ENCODE assay signal across 12 cellular contexts in genomic region chr7:16062269-16062668, GRCh38.
A peak's percentile ranks its signal among the peaks of the same experiment; 100 is the strongest.
DNase-seq lines count a peak whose midpoint lies in the region; ATAC-seq and TF ChIP-seq lines count a peak whose summit lies in the region.
"Had no signal": no experiment of that assay in that cellular context is flagged by ENCODE, and none has a peak within 500 bp of the region (broad histone marks: within the 10 kb centered on the region; RNA-seq: fewer than 3 reads in every experiment).

No MANE protein-coding gene starts in this region.

- no peaks in the 10 kb centered on the region for H3K9me3 ChIP-seq in T-helper 17 cell (ENCODE audit: control insufficient read depth, low read length, poor library complexity, severe bottlenecking)

- no peaks in the 10 kb centered on the region for H3K36me3 Mint-ChIP-seq in T-helper 17 cell (ENCODE audit: low read depth)
- no peaks in the 10 kb centered on the region for H3K36me3 Mint-ChIP-seq in activated CD4-positive, alpha-beta T cell treated with anti-CD3 and anti-CD28 coated beads, Interleukin-2, amount 10 ng/mL, durations not matched to agents 7 days and 5 days (ENCODE audit: low read depth)

- no peaks in the 10 kb centered on the region for H3K27me3 Mint-ChIP-seq in T-helper 17 cell
- H3K27me3 Mint-ChIP-seq in activated CD4-positive, alpha-beta T cell treated with anti-CD3 and anti-CD28 coated beads, Interleukin-2, amount 10 ng/mL, durations not matched to agents 7 days and 5 days = no peaks in the 10 kb centered on the region
- H3K27me3 Mint-ChIP-seq: activated B cell treated with CpG ODN at 0.5 μM for 24 hours; activated T-helper 17 cell treated with anti-CD3 and anti-CD28 coated beads, Interleukin-2, amount 50 U/mL, for 72 hours had no signal

- peaks cover 10% of the 10 kb centered on the region for H3K4me1 Mint-ChIP-seq in T-helper 17 cell
- H3K4me1 Mint-ChIP-seq in activated CD4-positive, alpha-beta T cell treated with anti-CD3 and anti-CD28 coated beads, Interleukin-2, amount 10 ng/mL, durations not matched to agents 7 days and 5 days = no peaks in the 10 kb centered on the region
- H3K4me1 Mint-ChIP-seq: activated B cell treated with CpG ODN at 0.5 μM for 24 hours had no signal

- peak; percentile 74 for ATAC-seq in T-helper 17 cell
- peak; percentile 85 for ATAC-seq in sciatic nerve
- no peak for ATAC-seq in GM18511 (IDR thresholded peaks at IDR 0.05; ENCODE audit: unreplicated experiment)
- ATAC-seq: activated T-helper 17 cell treated with anti-CD3 and anti-CD28 coated beads, Interleukin-2, amount 50 U/mL, for 72 hours; GM23338 had no signal

- H3K9me3 Mint-ChIP-seq in activated CD4-positive, alpha-beta T cell treated with anti-CD3 and anti-CD28 coated beads, Interleukin-2, amount 10 ng/mL, durations not matched to agents 7 days and 5 days = no peaks in the 10 kb centered on the region
- H3K9me3 Mint-ChIP-seq: activated B cell treated with CpG ODN at 0.5 μM for 24 hours; activated T-helper 17 cell treated with anti-CD3 and anti-CD28 coated beads, Interleukin-2, amount 50 U/mL, for 72 hours; GM23338 had no signal

- POLR2A ChIA-PET in activated CD4-positive, alpha-beta T cell treated with anti-CD3 and anti-CD28 coated beads, Interleukin-2, amount 10 ng/mL, durations not matched to agents 7 days and 5 days (lab: Charles Lee) = no interaction called here

- H3K27ac Mint-ChIP-seq in T-helper 17 cell = peak overlapping the region; percentile 53
- no peak overlapping the region for H3K27ac Mint-ChIP-seq in activated CD4-positive, alpha-beta T cell treated with anti-CD3 and anti-CD28 coated beads, Interleukin-2, amount 10 ng/mL, durations not matched to agents 7 days and 5 days
- H3K27ac Mint-ChIP-seq: activated B cell treated with CpG ODN at 0.5 μM for 24 hours; activated T-helper 17 cell treated with anti-CD3 and anti-CD28 coated beads, Interleukin-2, amount 50 U/mL, for 72 hours; GM23338 had no signal

- no peak for TF ChIP-seq CTCF in foreskin fibroblast (IDR thresholded peaks at IDR 0.05; ENCODE audit: low read depth, low read length)

- no peak overlapping the region for H3K4me3 ChIP-seq in foreskin fibroblast (ENCODE audit: low read depth in 1 of 2, low read length in 2 of 2)
- H3K4me3 ChIP-seq: GM23338 had no signal

- intact Hi-C loops in sciatic nerve (cut with DNase I) = no loop called here

- peak overlapping the region; percentile 10 for H3K4me3 Mint-ChIP-seq in T-helper 17 cell
- H3K4me3 Mint-ChIP-seq in activated CD4-positive, alpha-beta T cell treated with anti-CD3 and anti-CD28 coated beads, Interleukin-2, amount 10 ng/mL, durations not matched to agents 7 days and 5 days = no peak overlapping the region
- H3K4me3 Mint-ChIP-seq: activated B cell treated with CpG ODN at 0.5 μM for 24 hours; activated T-helper 17 cell treated with anti-CD3 and anti-CD28 coated beads, Interleukin-2, amount 50 U/mL, for 72 hours; GM23338 had no signal

- DNase-seq in GM03348 (ENCODE audit: low spot score) (peak; percentile 23), T-helper 17 cell (no peak), foreskin fibroblast (peak; percentile 65 to 81), sciatic nerve (ENCODE audit: low spot score) (no peak), NOMO-1 treated with DMSO at 0.1 percent for 48 hours (lab: John Stamatoyannopoulos, UW; ENCODE audit: unreplicated experiment) (no peak), HuH-7.5 (ENCODE audit: low spot score) (no peak)
- no peak for DNase-seq in activated CD4-positive, alpha-beta T cell treated with anti-CD3 and anti-CD28 coated beads, Interleukin-2, amount 10 ng/mL, durations not matched to agents 7 days and 5 days
- DNase-seq: activated B cell treated with CpG ODN at 0.5 μM for 24 hours, DMS 273 treated with DMSO at 0.1 percent for 48 hours had no signal

- CTCF ChIA-PET in activated CD4-positive, alpha-beta T cell treated with anti-CD3 and anti-CD28 coated beads, Interleukin-2, amount 10 ng/mL, durations not matched to agents 7 days and 5 days (lab: Charles Lee) = no interaction called here

Comparison
In these comparisons a context has a peak if more than half of its experiments do, and no peak if none do; other contexts are left out.
1. DNase-seq: peak in GM03348 (single experiment) and foreskin fibroblast (2 of 2); none in T-helper 17 cell (0 of 3), sciatic nerve (single experiment), NOMO-1 treated with DMSO at 0.1 percent for 48 hours (single experiment), activated CD4-positive, alpha-beta T cell treated with anti-CD3 and anti-CD28 coated beads, Interleukin-2, amount 10 ng/mL, durations not matched to agents 7 days and 5 days (single experiment) and HuH-7.5 (single experiment).